ENCODE assay signal across 13 cellular contexts in genomic region chr18:12015697-12016062, GRCh38. TPM values are rescaled to one million over a fixed set of nuclear protein-coding genes. Genes with fewer than 3 reads are reported as not detected.
DNase-seq lines count a peak whose midpoint lies in the region; ATAC-seq, FAIRE-seq and TF ChIP-seq lines count a peak whose summit lies in the region.
"Had no signal": no experiment of that assay in that cellular context is flagged by ENCODE, and none has a peak within 500 bp of the region (broad histone marks: within the 10 kb centered on the region; RNA-seq: fewer than 3 reads in every experiment).

No MANE protein-coding gene starts in this region.

- H3K36me3 ChIP-seq in osteoblast (ENCODE audit: insufficient read depth, low read length), result no peaks in the 10 kb centered on the region

- ATAC-seq in GM21360 (IDR thresholded peaks at IDR 0.05; ENCODE audit: unreplicated experiment), result no peak
- ATAC-seq in GM18498 (IDR thresholded peaks at IDR 0.05; ENCODE audit: unreplicated experiment), result no peak
- ATAC-seq: activated naive CD4-positive, alpha-beta T cell treated with anti-CD3 and anti-CD28 coated beads, Interleukin-2, amount 50 U/mL, for 72 hours; stimulated activated memory B cell treated with anti-CD40 and anti-IgM and Interleukin-4, amounts not matched to agents 10 μg/mL and 1 μg/mL and 100 μg/mL, for 72 hours had no signal

- H3K27me3 ChIP-seq in osteoblast (ENCODE audit: insufficient read depth, low read length), result no peaks in the 10 kb centered on the region

- no peaks in the 10 kb centered on the region for H3K9me3 ChIP-seq in osteoblast (ENCODE audit: low read depth, low read length)

- H3K4me3 ChIP-seq in fibroblast of villous mesenchyme (ENCODE audit: low read depth, low read length) (no peak overlapping the region), osteoblast (ENCODE audit: insufficient read depth, low read length) (no peak overlapping the region)

- H3K79me2 ChIP-seq in osteoblast (ENCODE audit: insufficient read depth, low read length), result no peaks in the 10 kb centered on the region

- peak; percentile 88 for DNase-seq in Daoy (ENCODE audit: low read depth)
- peak; percentile 29 for DNase-seq in RCC 7860 (ENCODE audit: low spot score)
- peak; percentile 19 for DNase-seq in fibroblast of villous mesenchyme (ENCODE audit: low read depth)
- peak; percentile 73 for DNase-seq in osteoblast (ENCODE audit: insufficient read length, low spot score, missing footprints)
- DNase-seq in occipital lobe (lab: John Stamatoyannopoulos, UW), result no peak
- DNase-seq in stimulated activated CD4-positive, alpha-beta T cell treated with anti-CD3 and anti-CD28 coated beads, Interleukin-15, amount 100 ng/mL, for 24 hours, result no peak
- DNase-seq: activated B cell treated with CpG ODN at 0.5 μM for 24 hours, NCI-H748 treated with DMSO at 0.1 percent for 48 hours had no signal

- H2AFZ ChIP-seq in osteoblast (ENCODE audit: low read length), result no peak overlapping the region

- peak overlapping the region; percentile 55 for H3K4me2 ChIP-seq in osteoblast (ENCODE audit: insufficient read depth, low read length)

- peak overlapping the region; percentile 81 for H3K27ac ChIP-seq in osteoblast (ENCODE audit: low read depth, low read length)

- no peak for FAIRE-seq in RCC 7860 (lab: Jason Lieb, UNC)
- FAIRE-seq: GM18507 had no signal

- no peaks in the 10 kb centered on the region for H4K20me1 ChIP-seq in osteoblast (ENCODE audit: insufficient read depth, low read length)

- peaks cover 43% of the 10 kb centered on the region for H3K4me1 ChIP-seq in osteoblast (ENCODE audit: insufficient read depth, low read length)

- TF ChIP-seq CTCF in fibroblast of villous mesenchyme (IDR thresholded peaks at IDR 0.05; ENCODE audit: insufficient read depth, low read depth, low read length), result no peak
- TF ChIP-seq CTCF in osteoblast (IDR thresholded peaks at IDR 0.05; ENCODE audit: extremely low read depth, low read depth, low read length), result no peak

RNA-seq across cellular contexts. Expression of gene IMPA2, which starts 34.4 kb away (rescaled TPM):
- total RNA-seq in Daoy (2014; rRNA removed; shearing (Covaris generic)), result 14.4 and 18.2 TPM in 2 replicates
- total RNA-seq in fibroblast of villous mesenchyme (17.4 and 41.5 TPM in 2 replicates), osteoblast (11.2 and 14.4 TPM in 2 replicates), occipital lobe (6.1 TPM)

Comparison
In these comparisons a context has a peak if more than half of its experiments do, and no peak if none do; other contexts are left out.
1. DNase-seq: peak in Daoy (single experiment), RCC 7860 (single experiment), fibroblast of villous mesenchyme (single experiment) and osteoblast (single experiment); none in occipital lobe (single experiment) and stimulated activated CD4-positive, alpha-beta T cell treated with anti-CD3 and anti-CD28 coated beads, Interleukin-15, amount 100 ng/mL, for 24 hours (single experiment).